8 cellular contexts compared by ENCODE assay signal in genomic region chr3:156553705-156554356, GRCh38. TPM values are rescaled to one million over a fixed set of nuclear protein-coding genes. Genes with fewer than 3 reads are reported as not detected.
DNase-seq lines count a peak whose midpoint lies in the region; ATAC-seq, FAIRE-seq and TF ChIP-seq lines count a peak whose summit lies in the region.

No MANE protein-coding gene starts in this region.

- no TSS peak for BruUV-seq in Calu3 (replicated peaks; lab: Mats Ljungman, UMichigan)

- no peaks in the 10 kb centered on the region for H3K9me3 Mint-ChIP-seq in Calu3 (ENCODE audit: low read depth, unreplicated experiment)
- no peaks in the 10 kb centered on the region for H3K9me3 Mint-ChIP-seq in activated naive CD8-positive, alpha-beta T cell treated with anti-CD3 and anti-CD28 coated beads, Interleukin-2, amount 50 U/mL, for 24 hours

- H3K36me3 Mint-ChIP-seq in Calu3 (ENCODE audit: insufficient read depth, unreplicated experiment), result peaks cover 60% of the 10 kb centered on the region
- peaks cover 48% of the 10 kb centered on the region for H3K36me3 Mint-ChIP-seq in activated naive CD8-positive, alpha-beta T cell treated with anti-CD3 and anti-CD28 coated beads, Interleukin-2, amount 50 U/mL, for 24 hours (ENCODE audit: low read depth)

- peaks cover 43% of the 10 kb centered on the region for H3K4me1 Mint-ChIP-seq in Calu3 (ENCODE audit: low read depth, unreplicated experiment)
- peaks cover 53% of the 10 kb centered on the region for H3K4me1 Mint-ChIP-seq in activated naive CD8-positive, alpha-beta T cell treated with anti-CD3 and anti-CD28 coated beads, Interleukin-2, amount 50 U/mL, for 24 hours

- no peaks in the 10 kb centered on the region for H3K27me3 ChIP-seq in testis

- H3K9ac ChIP-seq in kidney (ENCODE audit: low read length in 2 of 2), result peak overlapping the region; percentile 71 to 85

- no peak for TF ChIP-seq POLR2A in testis (IDR thresholded peaks at IDR 0.05)

- H3K27me3 Mint-ChIP-seq in Calu3 (ENCODE audit: unreplicated experiment), result no peaks in the 10 kb centered on the region
- no peaks in the 10 kb centered on the region for H3K27me3 Mint-ChIP-seq in activated naive CD8-positive, alpha-beta T cell treated with anti-CD3 and anti-CD28 coated beads, Interleukin-2, amount 50 U/mL, for 24 hours

- DNase-seq in Calu3, result no peak
- peak; percentile 43 for DNase-seq in KBM-7
- peak; percentile 16 for DNase-seq in activated naive CD8-positive, alpha-beta T cell treated with anti-CD3 and anti-CD28 coated beads, Interleukin-2, amount 50 U/mL, for 24 hours
- DNase-seq in kidney, result no peak
- peak; percentile 38 for DNase-seq in testis
- no peak for DNase-seq in NCI-H2227 treated with DMSO at 0.1 percent for 48 hours (lab: John Stamatoyannopoulos, UW)
- DNase-seq in G401 (ENCODE audit: low spot score), result no peak
- no peak for DNase-seq in cerebellar cortex (ENCODE audit: low spot score)

- no peak for TF ChIP-seq CTCF in Calu3 (IDR thresholded peaks at IDR 0.05; ENCODE audit: unreplicated experiment)
- no peak for TF ChIP-seq CTCF in kidney (IDR thresholded peaks at IDR 0.05; ENCODE audit: borderline replicate concordance, extremely low read depth, insufficient read depth)
- no peak for TF ChIP-seq CTCF in testis (IDR thresholded peaks at IDR 0.05)

- WGBS in testis, 2 donors, result 19 to 20% methylated on average over 11 of the region's 11 CpGs

- ATAC-seq in activated naive CD8-positive, alpha-beta T cell treated with anti-CD3 and anti-CD28 coated beads, Interleukin-2, amount 50 U/mL, for 24 hours, result no peak

- intact Hi-C loops in Calu3 (cut with micrococcal nuclease; ENCODE audit: unreplicated experiment), result loop anchor here (5.0 kb wide), 1 partner anchor 528 kb away; no protein-coding TSS in a partner anchor
- intact Hi-C loops in kidney (cut with DNase I), result no loop called here
- intact Hi-C loops in testis (cut with DNase I; ENCODE audit: low total_unique reads), result loop anchor here (10.0 kb wide), 1 partner anchor 121 kb away; the partner anchor contains the start of gene TIPARP

- no peak for FAIRE-seq in kidney (lab: Jason Lieb, UNC)

- peak overlapping the region; percentile 87 for H3K4me3 Mint-ChIP-seq in Calu3 (ENCODE audit: low read depth, unreplicated experiment)
- H3K4me3 Mint-ChIP-seq in activated naive CD8-positive, alpha-beta T cell treated with anti-CD3 and anti-CD28 coated beads, Interleukin-2, amount 50 U/mL, for 24 hours, result peak overlapping the region; percentile 94

- no peak overlapping the region for H3K27ac ChIP-seq in kidney (ENCODE audit: low read depth in 2 of 2, low read length in 2 of 2)
- peak overlapping the region in 1 of 2 donors; percentile 83 for H3K27ac ChIP-seq in testis

- in situ Hi-C loops in KBM-7 (cut with MboI; ENCODE audit: low pct_unique_long_range_greater_than_20kb, low sequenced_read_pairs) (no loop called here), G401 (cut with HindIII; ENCODE audit: low sequenced_read_pairs) (no loop called here)

- H3K27ac Mint-ChIP-seq in Calu3 (ENCODE audit: unreplicated experiment), result peak overlapping the region; percentile 90
- H3K27ac Mint-ChIP-seq in activated naive CD8-positive, alpha-beta T cell treated with anti-CD3 and anti-CD28 coated beads, Interleukin-2, amount 50 U/mL, for 24 hours, result peak overlapping the region; percentile 90

- CTCF ChIA-PET in Calu3 (lab: Charles Lee), result interaction anchor here (0.6 to 3.2 kb wide), 10 partner anchors 11 to 582 kb away, joined by 3 to 30 read pairs (median 6); partner anchors contain the start of gene TIPARP

- no peaks in the 10 kb centered on the region for H3K9me3 ChIP-seq in kidney (ENCODE audit: control insufficient read depth in 1 of 2, low read length in 2 of 2)
- H3K9me3 ChIP-seq in testis, result no peaks in the 10 kb centered on the region

- H3K4me3 ChIP-seq in kidney (ENCODE audit: low read length in 2 of 2) (peak overlapping the region; percentile 90 to 97), testis (peak overlapping the region; percentile 82 to 83)

- peaks cover 5 to 16% of the 10 kb centered on the region in 2 donors for H3K36me3 ChIP-seq in kidney (ENCODE audit: control insufficient read depth in 1 of 2, insufficient read depth in 2 of 2, low read length in 2 of 2)
- no peaks in the 10 kb centered on the region for H3K36me3 ChIP-seq in testis (ENCODE audit: low read depth, missing control alignments)

- H3K4me1 ChIP-seq in kidney (ENCODE audit: control insufficient read depth in 1 of 2, insufficient read depth in 1 of 2, low read depth in 1 of 2, low read length in 2 of 2), result peaks cover 0 to 3% of the 10 kb centered on the region in 2 donors
- peaks cover 15% of the 10 kb centered on the region for H3K4me1 ChIP-seq in testis

RNA-seq across cellular contexts. Expression of gene SSR3, which starts 1.1 kb away (rescaled TPM):
- total RNA-seq in Calu3 (2022), result 287 and 312 TPM in 2 replicates
- 132 TPM for total RNA-seq in kidney
- polyA plus RNA-seq in kidney (ENCODE audit: insufficient read depth, low read depth, low replicate concordance), result 150 TPM
- 100 to 1,000 TPM in 1 of 2 donors, 10 to 100 TPM in 1; 85.0 to 108 TPM for total RNA-seq in testis
- polyA plus RNA-seq in testis (ENCODE audit: insufficient read depth, low read depth, low replicate concordance), result 204 TPM
- 135 and 144 TPM in 2 replicates for total RNA-seq in G401 (2014; rRNA removed; shearing (Covaris generic))

Comparison
In these comparisons a context has a peak if more than half of its experiments do, and no peak if none do; other contexts are left out.
1. DNase-seq: peak in KBM-7 (single experiment), activated naive CD8-positive, alpha-beta T cell treated with anti-CD3 and anti-CD28 coated beads, Interleukin-2, amount 50 U/mL, for 24 hours (single experiment) and testis (single experiment); none in Calu3 (single experiment), kidney (single experiment), NCI-H2227 treated with DMSO at 0.1 percent for 48 hours (single experiment), G401 (single experiment) and cerebellar cortex (single experiment).